ENCODE assay signal across 8 cellular contexts in the genomic region with DNA sequence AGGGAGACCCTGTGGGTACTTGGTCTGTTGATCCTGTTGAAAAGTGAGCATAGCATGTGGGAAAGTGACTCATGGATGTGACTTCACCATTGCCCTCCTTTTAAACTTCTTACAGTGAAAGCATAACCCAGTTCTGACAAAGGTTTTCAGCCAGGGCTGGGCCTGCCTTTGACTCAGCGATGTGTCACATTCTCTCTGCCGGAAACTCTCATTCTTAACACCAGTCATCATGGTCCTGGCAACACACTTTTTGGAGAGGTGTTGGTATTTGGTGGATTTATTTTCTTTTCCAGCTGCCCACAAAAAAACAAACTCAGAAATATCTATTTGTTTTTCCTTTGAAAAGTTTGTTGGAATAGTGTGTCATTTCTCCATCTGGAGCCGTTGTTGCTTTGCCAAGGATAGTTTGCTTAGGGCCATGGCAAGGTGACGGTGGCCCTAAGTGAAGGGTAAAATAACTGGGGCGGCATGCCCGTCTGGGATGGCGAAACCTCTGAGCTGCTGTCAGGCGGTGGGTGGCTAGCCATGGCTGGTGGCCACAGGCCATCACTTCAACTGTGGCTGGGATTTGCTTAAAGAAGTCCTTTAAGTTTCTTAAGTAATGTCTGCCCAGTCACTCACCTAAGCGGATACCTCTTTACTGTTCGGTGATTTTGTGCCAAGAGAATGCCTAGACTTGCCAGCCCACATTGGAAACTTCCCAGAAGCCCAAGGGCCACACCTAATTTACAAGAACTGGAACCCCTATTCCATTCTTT.
A peak's percentile ranks its signal among the peaks of the same experiment; 100 is the strongest.
DNase-seq lines count a peak whose midpoint lies in the region; ATAC-seq and TF ChIP-seq lines count a peak whose summit lies in the region.

No MANE protein-coding gene starts in this region.

- WGBS in psoas muscle, 3 donors = 25 to 62% (median 44%) methylated on average over 10 of the region's 10 CpGs

- peak overlapping the region; percentile 90 for H3K27ac ChIP-seq in OCI-LY1 (ENCODE audit: low read depth, low read length, poor library complexity, severe bottlenecking)
- peak overlapping the region; percentile 86 for H3K27ac ChIP-seq in psoas muscle

- H3K79me2 ChIP-seq in OCI-LY1 (ENCODE audit: insufficient read depth, low read length) = peaks cover 21% of the 10 kb centered on the region

- DNase-seq in erythroblast (lab: John Stamatoyannopoulos, UW) (peak; percentile 11 to 70), psoas muscle (peak; percentile 68 to 82), GF-D8 (lab: John Stamatoyannopoulos, UW) (no peak), COLO668 (lab: John Stamatoyannopoulos, UW; ENCODE audit: unreplicated experiment) (no peak)

- H3K4me1 ChIP-seq in OCI-LY1 (ENCODE audit: insufficient read depth, low read length, severe bottlenecking) (peaks cover 98% of the 10 kb centered on the region), psoas muscle (peaks cover 16% of the 10 kb centered on the region)

- H4K20me1 ChIP-seq in OCI-LY1 (ENCODE audit: insufficient read depth, low read length) = no peaks in the 10 kb centered on the region

- H3K4me3 ChIP-seq in OCI-LY1 (ENCODE audit: low read depth, low read length, poor library complexity, severe bottlenecking) = no peak overlapping the region
- H3K4me3 ChIP-seq in psoas muscle = peak overlapping the region; percentile 19

- H3K27me3 ChIP-seq in OCI-LY1 (ENCODE audit: insufficient read depth, low read length) (no peaks in the 10 kb centered on the region), psoas muscle (ENCODE audit: insufficient read depth in 3 of 3, low read length in 2 of 3) (no peaks in the 10 kb centered on the region)

- TF ChIP-seq POLR2A in erythroblast (IDR thresholded peaks at IDR 0.05; ENCODE audit: low read length) = no peak

- no peaks in the 10 kb centered on the region for H3K9me2 ChIP-seq in OCI-LY1 (ENCODE audit: low read depth, low read length)

- TF ChIP-seq CTCF in OCI-LY1 (IDR thresholded peaks at IDR 0.05; ENCODE audit: low read length) = no peak
- no peak for TF ChIP-seq CTCF in psoas muscle (IDR thresholded peaks at IDR 0.05)

- H3K9ac ChIP-seq in OCI-LY1 (ENCODE audit: low read length) = no peak overlapping the region; the same call in 1 of the 2 replicates

- H3K36me3 ChIP-seq in OCI-LY1 (ENCODE audit: insufficient read depth, low read length) (peaks cover 42% of the 10 kb centered on the region), psoas muscle (ENCODE audit: insufficient read depth in 1 of 2, low read depth in 1 of 2) (no peaks in the 10 kb centered on the region)

- no peaks in the 10 kb centered on the region for H3F3A ChIP-seq in OCI-LY1 (ENCODE audit: insufficient read depth, low read length)

- ATAC-seq in GM21723 (IDR thresholded peaks at IDR 0.05; ENCODE audit: unreplicated experiment) (peak; percentile 68), psoas muscle (peak; percentile 94 to 98 (median 96)), GM18907 (IDR thresholded peaks at IDR 0.05; ENCODE audit: unreplicated experiment) (no peak), HG02840 (IDR thresholded peaks at IDR 0.05; ENCODE audit: low FRiP score, unreplicated experiment) (no peak)

- no peak overlapping the region for H2AFZ ChIP-seq in OCI-LY1 (ENCODE audit: low read length)

- peaks cover 2% of the 10 kb centered on the region; the same call in 1 of the 2 replicates for H3K9me3 ChIP-seq in OCI-LY1 (ENCODE audit: low read length)
- H3K9me3 ChIP-seq in psoas muscle = peaks cover under 1% of the 10 kb centered on the region

- intact Hi-C loops in psoas muscle (cut with DNase I) = no loop called here

- H3K4me2 ChIP-seq in OCI-LY1 (ENCODE audit: low read length) = no peak overlapping the region

Comparison
In these comparisons a context has a peak if more than half of its experiments do, and no peak if none do; other contexts are left out.
1. ATAC-seq: peak in GM21723 (single experiment) and psoas muscle (4 of 4); none in GM18907 (single experiment) and HG02840 (single experiment).
2. DNase-seq: peak in erythroblast (2 of 2) and psoas muscle (2 of 2); none in GF-D8 (single experiment) and COLO668 (single experiment).